Comparison of ENCODE assay signal across 9 cellular contexts in genomic region chr10:80458263-80458625, GRCh38. TPM values are rescaled to one million over a fixed set of nuclear protein-coding genes. Genes with fewer than 3 reads are reported as not detected.
DNase-seq lines count a peak whose midpoint lies in the region; ATAC-seq and TF ChIP-seq lines count a peak whose summit lies in the region.
"Had no signal": no experiment of that assay in that cellular context is flagged by ENCODE, and none has a peak within 500 bp of the region (broad histone marks: within the 10 kb centered on the region; RNA-seq: fewer than 3 reads in every experiment).

No MANE protein-coding gene starts in this region.

- intact Hi-C loops in dendritic cell treated with granulocyte-macrophage colony-stimulating factor and Interleukin-4, amounts not matched to agents 40 ng/mL and 50 ng/mL, for 4 days (cut with micrococcal nuclease): no loop called here

- H3K27me3 Mint-ChIP-seq in dendritic cell treated with granulocyte-macrophage colony-stimulating factor and Interleukin-4, amounts not matched to agents 40 ng/mL and 50 ng/mL, for 4 days: no peaks in the 10 kb centered on the region
- peaks cover 2% of the 10 kb centered on the region for H3K27me3 Mint-ChIP-seq in neural crest cell (ENCODE audit: low read depth)

- DNase-seq in neural crest cell (ENCODE audit: low read depth, low spot score) (no peak), NCI-H446 (lab: John Stamatoyannopoulos, UW) (no peak)
- no peak for DNase-seq in stimulated activated CD4-positive, alpha-beta T cell treated with anti-CD3 and anti-CD28 coated beads, Interleukin-2, amount 100 ng/mL, for 24 hours
- no peak for DNase-seq in stimulated activated CD4-positive, alpha-beta T cell treated with anti-CD3 and anti-CD28 coated beads, Interleukin-4, amount 100 ng/mL, for 4 hours
- DNase-seq: activated CD4-positive, alpha-beta T cell treated with anti-CD3 and anti-CD28 coated beads for 1 hour had no signal

- H3K9me3 ChIP-seq in BLaER1 (no peaks in the 10 kb centered on the region), KOPT-K1 (ENCODE audit: insufficient read depth, low read length, poor library complexity, severe bottlenecking) (no peaks in the 10 kb centered on the region)

- H3K27me3 ChIP-seq in BLaER1: no peaks in the 10 kb centered on the region

- H3K36me3 Mint-ChIP-seq in dendritic cell treated with granulocyte-macrophage colony-stimulating factor and Interleukin-4, amounts not matched to agents 40 ng/mL and 50 ng/mL, for 4 days (ENCODE audit: low read depth): peaks cover 53% of the 10 kb centered on the region
- H3K36me3 Mint-ChIP-seq in neural crest cell (ENCODE audit: low read depth): no peaks in the 10 kb centered on the region

- peaks cover 84% of the 10 kb centered on the region for H3K4me1 Mint-ChIP-seq in dendritic cell treated with granulocyte-macrophage colony-stimulating factor and Interleukin-4, amounts not matched to agents 40 ng/mL and 50 ng/mL, for 4 days (ENCODE audit: low read depth)
- H3K4me1 Mint-ChIP-seq in neural crest cell: peaks cover 69% of the 10 kb centered on the region

- no peak for ATAC-seq in activated CD4-positive, CD25-positive, alpha-beta regulatory T cell treated with anti-CD3 and anti-CD28 coated beads, Interleukin-2, amount 50 U/mL, for 24 hours

- H3K27ac ChIP-seq in BLaER1 (peak overlapping the region; percentile 74), KOPT-K1 (ENCODE audit: low read depth, low read length, poor library complexity, severe bottlenecking) (peak overlapping the region; percentile 73)

- H3K4me2 ChIP-seq in BLaER1: peak overlapping the region; percentile 96

- H3K36me3 ChIP-seq in BLaER1 (peaks cover 14% of the 10 kb centered on the region; the same call in 1 of the 2 replicates), KOPT-K1 (ENCODE audit: insufficient read depth, low read length) (no peaks in the 10 kb centered on the region)

- peak; percentile 1 for TF ChIP-seq CTCF in neural crest cell (conservative IDR thresholded peaks at IDR 0.05)

- peak overlapping the region; percentile 99 for H3K9ac ChIP-seq in BLaER1

- H3K4me3 Mint-ChIP-seq in dendritic cell treated with granulocyte-macrophage colony-stimulating factor and Interleukin-4, amounts not matched to agents 40 ng/mL and 50 ng/mL, for 4 days: peak overlapping the region; percentile 30
- H3K4me3 Mint-ChIP-seq in neural crest cell: peak overlapping the region; percentile 58

- peaks cover 82% of the 10 kb centered on the region for H3K4me1 ChIP-seq in BLaER1

- peak overlapping the region; percentile 91 for H3K27ac Mint-ChIP-seq in dendritic cell treated with granulocyte-macrophage colony-stimulating factor and Interleukin-4, amounts not matched to agents 40 ng/mL and 50 ng/mL, for 4 days
- H3K27ac Mint-ChIP-seq in neural crest cell (ENCODE audit: unreplicated experiment): no peak overlapping the region

- H3K4me3 ChIP-seq in BLaER1: peak overlapping the region; percentile 45

- no peaks in the 10 kb centered on the region for H3K9me3 Mint-ChIP-seq in dendritic cell treated with granulocyte-macrophage colony-stimulating factor and Interleukin-4, amounts not matched to agents 40 ng/mL and 50 ng/mL, for 4 days
- H3K9me3 Mint-ChIP-seq in neural crest cell: no peaks in the 10 kb centered on the region

- peaks cover 79% of the 10 kb centered on the region for H4K20me1 ChIP-seq in BLaER1

RNA-seq across cellular contexts. Expression of gene TSPAN14, which starts 4.1 kb away (rescaled TPM):
- total RNA-seq in neural crest cell: 140 and 144 TPM in 2 replicates

RNA-seq across cellular contexts. Expression of gene PRXL2A, which starts 49.9 kb away (rescaled TPM):
- total RNA-seq in neural crest cell: 156 and 161 TPM in 2 replicates
